ENCODE assay signal across 8 cellular contexts in the genomic region with DNA sequence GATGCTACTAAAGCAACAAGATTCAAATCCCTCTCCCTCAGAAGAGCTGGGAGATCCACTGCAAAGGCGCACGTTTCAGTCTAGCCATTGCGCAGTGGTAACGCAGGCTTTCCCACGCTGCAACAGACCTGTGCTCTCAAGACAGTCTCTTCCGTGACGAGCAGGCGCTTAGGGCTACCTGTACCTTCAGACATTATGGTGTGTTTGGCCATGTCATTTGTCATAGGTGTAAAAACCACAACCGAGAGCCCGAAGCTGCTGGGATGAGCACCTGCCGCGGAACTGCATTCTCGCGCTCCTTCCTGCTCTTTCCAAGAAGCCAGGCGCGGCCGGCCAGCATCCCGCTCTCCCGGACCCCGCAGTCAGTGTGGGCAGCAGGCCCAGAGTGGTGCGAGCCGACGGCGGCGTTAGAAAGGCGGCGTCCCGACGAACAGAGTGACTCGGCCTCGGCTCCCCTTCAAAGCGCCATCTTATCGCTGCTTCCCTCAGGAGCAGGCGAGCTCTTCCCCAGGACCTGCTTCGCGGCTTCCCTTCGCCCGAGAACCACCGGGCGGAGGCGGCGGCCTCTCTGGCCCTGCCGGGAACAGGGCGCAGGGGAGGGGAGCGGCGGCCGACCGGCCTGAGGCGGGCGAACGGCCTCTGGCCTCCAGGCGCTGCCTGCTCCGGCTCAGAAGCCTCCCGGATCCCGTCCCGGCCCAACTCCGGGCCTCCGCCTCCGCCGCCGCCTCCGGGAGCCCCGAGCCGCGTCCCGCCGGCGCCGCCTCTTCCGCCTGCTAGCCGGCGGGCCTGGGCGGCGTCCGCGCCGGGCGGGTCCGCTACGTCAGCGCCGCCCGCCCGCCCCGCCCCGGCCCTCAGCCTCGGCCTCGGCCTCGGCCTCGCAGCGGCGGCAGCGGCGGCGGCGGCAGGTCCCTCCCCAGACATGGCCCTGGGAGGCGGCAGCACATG. TPM values are rescaled to one million over a fixed set of nuclear protein-coding genes. Genes with fewer than 3 reads are reported as not detected.
A peak's percentile ranks its signal among the peaks of the same experiment; 100 is the strongest.
DNase-seq lines count a peak whose midpoint lies in the region; ATAC-seq and TF ChIP-seq lines count a peak whose summit lies in the region.

A gene with protein sequence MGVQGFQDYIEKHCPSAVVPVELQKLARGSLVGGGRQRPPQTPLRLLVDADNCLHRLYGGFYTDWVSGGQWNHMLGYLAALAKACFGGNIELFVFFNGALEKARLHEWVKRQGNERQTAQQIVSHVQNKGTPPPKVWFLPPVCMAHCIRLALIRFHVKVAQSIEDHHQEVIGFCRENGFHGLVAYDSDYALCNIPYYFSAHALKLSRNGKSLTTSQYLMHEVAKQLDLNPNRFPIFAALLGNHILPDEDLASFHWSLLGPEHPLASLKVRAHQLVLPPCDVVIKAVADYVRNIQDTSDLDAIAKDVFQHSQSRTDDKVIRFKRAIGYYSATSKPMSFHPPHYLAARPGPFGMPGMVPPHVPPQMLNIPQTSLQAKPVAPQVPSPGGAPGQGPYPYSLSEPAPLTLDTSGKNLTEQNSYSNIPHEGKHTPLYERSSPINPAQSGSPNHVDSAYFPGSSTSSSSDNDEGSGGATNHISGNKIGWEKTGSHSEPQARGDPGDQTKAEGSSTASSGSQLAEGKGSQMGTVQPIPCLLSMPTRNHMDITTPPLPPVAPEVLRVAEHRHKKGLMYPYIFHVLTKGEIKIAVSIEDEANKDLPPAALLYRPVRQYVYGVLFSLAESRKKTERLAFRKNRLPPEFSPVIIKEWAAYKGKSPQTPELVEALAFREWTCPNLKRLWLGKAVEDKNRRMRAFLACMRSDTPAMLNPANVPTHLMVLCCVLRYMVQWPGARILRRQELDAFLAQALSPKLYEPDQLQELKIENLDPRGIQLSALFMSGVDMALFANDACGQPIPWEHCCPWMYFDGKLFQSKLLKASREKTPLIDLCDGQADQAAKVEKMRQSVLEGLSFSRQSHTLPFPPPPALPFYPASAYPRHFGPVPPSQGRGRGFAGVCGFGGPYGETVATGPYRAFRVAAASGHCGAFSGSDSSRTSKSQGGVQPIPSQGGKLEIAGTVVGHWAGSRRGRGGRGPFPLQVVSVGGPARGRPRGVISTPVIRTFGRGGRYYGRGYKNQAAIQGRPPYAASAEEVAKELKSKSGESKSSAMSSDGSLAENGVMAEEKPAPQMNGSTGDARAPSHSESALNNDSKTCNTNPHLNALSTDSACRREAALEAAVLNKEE (plus strand): TSS at position 869 of the 945 bp plus-strand sequence. CDS start 231 bp downstream, outside the sequence.

- H3F3A ChIP-seq in PC-9 (ENCODE audit: insufficient read depth, low read depth) = peaks cover 36% of the 10 kb centered on the region

- intact Hi-C loops in PC-9 (cut with micrococcal nuclease; ENCODE audit: unreplicated experiment) = loop anchor here (2.0 to 10.0 kb wide), 6 partner anchors 116 to 496 kb away; no protein-coding TSS in a partner anchor
- intact Hi-C loops in esophagus muscularis mucosa (cut with DNase I) = loop anchor here (10.0 kb wide), 2 partner anchors 54 to 316 kb away; a partner anchor contains a TSS

- TF ChIP-seq POLR2A in esophagus muscularis mucosa (IDR thresholded peaks at IDR 0.05; ENCODE audit: low read depth) = peak; percentile 79

- no peak for TF ChIP-seq CTCF in PC-9 (conservative IDR thresholded peaks at IDR 0.05)
- TF ChIP-seq CTCF in esophagus muscularis mucosa (IDR thresholded peaks at IDR 0.05) = no peak

- peaks cover 70% of the 10 kb centered on the region for H3K79me2 ChIP-seq in PC-9 (ENCODE audit: low read depth)

- H3K4me1 ChIP-seq in PC-9 (replicated peaks; ENCODE audit: insufficient read depth) (peaks cover 31% of the 10 kb centered on the region), esophagus muscularis mucosa (peaks cover 30 to 47% (median 42%) of the 10 kb centered on the region in 4 donors), muscle layer of duodenum (ENCODE audit: control insufficient read depth in 1 of 2, insufficient read depth in 2 of 2, low read length in 2 of 2) (peaks cover 8 to 31% of the 10 kb centered on the region in 2 donors)

- ATAC-seq in GM21381 (IDR thresholded peaks at IDR 0.05; ENCODE audit: unreplicated experiment) = peak; percentile 53
- ATAC-seq in activated T-cell treated with anti-CD3 and anti-CD28 coated beads, Interleukin-2, amount 50 U/mL, for 72 hours (replicated peaks in 1 of 2) = peak; percentile 81 to 88

- peak within 1 kb of the TSS; percentile 99 for H3K4me2 ChIP-seq in PC-9

- CTCF ChIA-PET in PC-9 (lab: Charles Lee) = no interaction called here

- H3K27ac Mint-ChIP-seq in activated T-cell treated with anti-CD3 and anti-CD28 coated beads, Interleukin-2, amount 50 U/mL, for 72 hours = peak within 1 kb of the TSS; percentile 91

- in situ Hi-C loops in Caki2 (cut with HindIII; ENCODE audit: low pct_unique_long_range_greater_than_20kb, low sequenced_read_pairs) = no loop called here

- DNase-seq in Caki2 (ENCODE audit: low read depth) = peak; percentile 74
- peak in 59 of 76 experiments; percentile 4 to 73 (median 53) for DNase-seq in HUDEP-2 (lab: John Stamatoyannopoulos, UW; ENCODE audit: unreplicated experiment in 76 of 76)
- peak; percentile 61 to 80 for DNase-seq in PC-9
- DNase-seq in activated T-cell treated with anti-CD3 and anti-CD28 coated beads, Interleukin-2, amount 50 U/mL, for 72 hours = peak; percentile 81
- no peak for DNase-seq in esophagus muscularis mucosa (ENCODE audit: extremely low spot score)
- DNase-seq in stimulated activated CD8-positive, alpha-beta memory T cell treated with anti-CD3 and anti-CD28 coated beads, Interleukin-7, amount 100 ng/mL, for 48 hours (ENCODE audit: extremely low read depth in 1 of 2, low read depth in 1 of 2) = peak; percentile 45 to 64

- peak within 1 kb of the TSS; percentile 90 for H2AFZ ChIP-seq in PC-9

- H3K9me2 ChIP-seq in PC-9 (ENCODE audit: insufficient read depth) = no peaks in the 10 kb centered on the region

- H3K4me1 Mint-ChIP-seq in activated T-cell treated with anti-CD3 and anti-CD28 coated beads, Interleukin-2, amount 50 U/mL, for 72 hours (ENCODE audit: low read depth) = peaks cover 49% of the 10 kb centered on the region

- H3K9me3 ChIP-seq in PC-9 (ENCODE audit: insufficient read depth, low read depth) (no peaks in the 10 kb centered on the region), esophagus muscularis mucosa (no peaks in the 10 kb centered on the region), muscle layer of duodenum (ENCODE audit: control insufficient read depth in 1 of 2, low read length in 2 of 2) (no peaks in the 10 kb centered on the region)

- H3K36me3 Mint-ChIP-seq in activated T-cell treated with anti-CD3 and anti-CD28 coated beads, Interleukin-2, amount 50 U/mL, for 72 hours (ENCODE audit: insufficient read depth in 2 of 2) = peaks cover 12 to 33% of the 10 kb centered on the region in 2 donors

- H3K27ac ChIP-seq in PC-9 (peak within 1 kb of the TSS; percentile 79), esophagus muscularis mucosa (replicated peaks in 1 of 4) (peak within 1 kb of the TSS; percentile 97 to 99 (median 98)), muscle layer of duodenum (ENCODE audit: low read length) (peak within 1 kb of the TSS; percentile 96)

- POLR2A ChIA-PET in PC-9 (lab: Charles Lee; ENCODE audit: unreplicated experiment) = interaction anchor here (0.6 kb wide), 3 partner anchors 109 to 827 kb away, joined by 3 to 9 read pairs (median 3); no protein-coding TSS in a partner anchor

- no peaks in the 10 kb centered on the region for H3K27me3 Mint-ChIP-seq in activated T-cell treated with anti-CD3 and anti-CD28 coated beads, Interleukin-2, amount 50 U/mL, for 72 hours (ENCODE audit: low read depth)

- peak within 1 kb of the TSS; percentile 93 to 98 for H3K4me3 Mint-ChIP-seq in activated T-cell treated with anti-CD3 and anti-CD28 coated beads, Interleukin-2, amount 50 U/mL, for 72 hours

- no TSS peak for BruUV-seq in PC-9 (replicated peaks; lab: Mats Ljungman, UMichigan)

- 2% methylated on average over 12 of the region's 97 CpGs for WGBS in esophagus muscularis mucosa

- peaks cover 6% of the 10 kb centered on the region for H4K20me1 ChIP-seq in PC-9 (ENCODE audit: insufficient read depth)

- no peak for TF ChIP-seq EP300 in esophagus muscularis mucosa (IDR thresholded peaks at IDR 0.05)

- H3K9me3 Mint-ChIP-seq in activated T-cell treated with anti-CD3 and anti-CD28 coated beads, Interleukin-2, amount 50 U/mL, for 72 hours = no peaks in the 10 kb centered on the region

- H3K36me3 ChIP-seq in PC-9 (ENCODE audit: low read depth) (peaks cover 25% of the 10 kb centered on the region), esophagus muscularis mucosa (peaks cover 22 to 38% (median 31%) of the 10 kb centered on the region in 4 donors), muscle layer of duodenum (ENCODE audit: control insufficient read depth in 1 of 2, insufficient read depth in 2 of 2, low read length in 2 of 2) (peaks cover 20 to 22% of the 10 kb centered on the region in 2 donors)

- H3K4me3 ChIP-seq in PC-9 (peak within 1 kb of the TSS; percentile 74), esophagus muscularis mucosa (peak within 1 kb of the TSS; percentile 77 to 91 (median 81)), muscle layer of duodenum (ENCODE audit: low read depth in 1 of 2, low read length in 2 of 2) (peak within 1 kb of the TSS; percentile 97 to 98)

- H3K27me3 ChIP-seq in PC-9 (ENCODE audit: insufficient read depth, low read depth) = no peaks in the 10 kb centered on the region
- H3K27me3 ChIP-seq in esophagus muscularis mucosa = no peaks in the 10 kb centered on the region
- H3K27me3 ChIP-seq in muscle layer of duodenum (ENCODE audit: low read depth, low read length) = no peaks in the 10 kb centered on the region

RNA-seq across cellular contexts. Expression of the gene that starts here (rescaled TPM):
- 31.5 and 37.2 TPM in 2 replicates for total RNA-seq in Caki2 (2014; rRNA removed; shearing (Covaris generic); ENCODE audit: low replicate concordance)
- 141 and 171 TPM in 2 replicates for total RNA-seq in PC-9 (2021)
- total RNA-seq in activated T-cell treated with anti-CD3 and anti-CD28 coated beads, Interleukin-2, amount 50 U/mL, for 72 hours = 100 to 1,000 TPM; 127 to 135 TPM
- 100 to 1,000 TPM in 1 of 4 donors, 10 to 100 TPM in 3; 81.7 to 125 (median 90.1) TPM for total RNA-seq in esophagus muscularis mucosa
